17 cellular contexts compared by ENCODE assay signal in the genomic region with DNA sequence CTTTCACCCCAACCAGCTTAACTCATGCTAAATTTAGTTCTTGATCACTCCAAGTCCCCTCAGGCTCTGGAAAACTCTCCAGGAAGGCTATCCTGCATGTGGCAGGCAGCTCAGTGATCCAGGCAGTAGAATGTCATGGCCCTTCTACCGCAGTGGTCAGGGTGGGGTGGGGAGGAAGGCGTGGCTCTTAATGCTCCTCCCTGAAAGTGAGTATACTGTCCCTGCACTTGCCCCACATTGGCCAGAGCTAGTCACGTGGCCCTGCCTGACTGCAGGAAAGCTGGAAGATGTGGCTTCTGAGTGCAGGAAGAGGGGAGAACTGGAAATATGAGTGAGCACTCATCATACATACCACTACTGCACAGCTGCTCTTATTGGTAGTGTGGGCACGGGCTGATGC.
A peak's percentile ranks its signal among the peaks of the same experiment; 100 is the strongest.
DNase-seq lines count a peak whose midpoint lies in the region; ATAC-seq, FAIRE-seq and TF ChIP-seq lines count a peak whose summit lies in the region.
"Had no signal": no experiment of that assay in that cellular context is flagged by ENCODE, and none has a peak within 500 bp of the region (broad histone marks: within the 10 kb centered on the region; RNA-seq: fewer than 3 reads in every experiment).

No MANE protein-coding gene starts in this region.

- H4K5ac ChIP-seq in H1 (ENCODE audit: insufficient read length, low read depth, low read length): no peak overlapping the region

- H3K27me3 Mint-ChIP-seq in activated CD4-positive, alpha-beta memory T cell treated with anti-CD3 and anti-CD28 coated beads, Interleukin-2, amount 10 ng/mL, durations not matched to agents 7 days and 5 days: no peaks in the 10 kb centered on the region

- no peak overlapping the region for H3K56ac ChIP-seq in H1 (replicated peaks; ENCODE audit: insufficient read length, low read depth, low read length)

- no peak overlapping the region for H3K4me2 ChIP-seq in H1 (ENCODE audit: insufficient read depth in 1 of 2, low read depth in 2 of 2, low read length in 2 of 2)
- H3K4me2 ChIP-seq: BLaER1 had no signal

- no peak for TF ChIP-seq CTCF in right atrium auricular region (IDR thresholded peaks at IDR 0.05)
- no peak for TF ChIP-seq CTCF in H1 (IDR thresholded peaks at IDR 0.05; ENCODE audit: control extremely low read depth in 1 of 3, insufficient read depth in 1 of 3, low read depth in 1 of 3, low read length in 3 of 3)

- peak overlapping the region; percentile 32 for H4K91ac ChIP-seq in H1 (replicated peaks; ENCODE audit: insufficient read length, low read length)

- H2BK5ac ChIP-seq in H1 (ENCODE audit: low read depth, low read length): no peak overlapping the region; the same call in 1 of the 2 replicates

- no peaks in the 10 kb centered on the region for H3K9me3 Mint-ChIP-seq in activated CD4-positive, alpha-beta memory T cell treated with anti-CD3 and anti-CD28 coated beads, Interleukin-2, amount 10 ng/mL, durations not matched to agents 7 days and 5 days

- 0 out of 2 replicates have a peak overlapping the region, but pooled peaks have one; percentile 23 for H2BK20ac ChIP-seq in H1 (ENCODE audit: low read length)

- no peak overlapping the region for H2BK15ac ChIP-seq in H1 (ENCODE audit: low read length)

- H3K4me3 ChIP-seq in right atrium auricular region (no peak overlapping the region), H1 (ENCODE audit: extremely low read depth in 1 of 4, insufficient read depth in 2 of 4, low read depth in 3 of 4, low read length in 4 of 4) (no peak overlapping the region)
- H3K4me3 ChIP-seq: BLaER1 had no signal

- H3K23me2 ChIP-seq in H1 (ENCODE audit: low read depth, low read length): no peaks in the 10 kb centered on the region; the same call in 1 of the 2 replicates

- no peak overlapping the region for H2AFZ ChIP-seq in H1 (ENCODE audit: low read length)

- no peak overlapping the region for H3K14ac ChIP-seq in H1 (ENCODE audit: insufficient read length)

- 87% methylated on average over 4 of the region's 4 CpGs; no CpG with 5 or more reads in 1 of the 2 experiments for WGBS in H1 (ENCODE audit: extremely low coverage in 1 of 2, insufficient coverage in 1 of 2, insufficient read length in 1 of 2, insufficient replicate concordance in 2 of 2, low coverage in 1 of 2, low lambda C conversion rate in 2 of 2, missing lambda C conversion rate in 1 of 2), 2 experiments

- peak overlapping the region; percentile 89; the same call in 1 of the 2 replicates for H2BK12ac ChIP-seq in H1 (ENCODE audit: low read depth, low read length)

- POLR2A ChIA-PET in H1 (lab: Charles Lee; ENCODE audit: partially characterized antibody): no interaction called here
- POLR2A ChIA-PET in activated CD4-positive, alpha-beta memory T cell treated with anti-CD3 and anti-CD28 coated beads, Interleukin-2, amount 10 ng/mL, durations not matched to agents 7 days and 5 days (lab: Charles Lee): no interaction called here

- H3K79me2 ChIP-seq in H1 (ENCODE audit: control insufficient read depth in 1 of 2, insufficient read depth in 2 of 2, low read length in 2 of 2): no peaks in the 10 kb centered on the region; a peak in 1 of 4 replicates

- H2BK120ac ChIP-seq in H1 (replicated peaks; ENCODE audit: low read depth, low read length): no peak overlapping the region

- TF ChIP-seq POLR2A in H1 (IDR thresholded peaks at IDR 0.05; ENCODE audit: control extremely low read depth in 1 of 2, low read depth in 2 of 2, low read length in 2 of 2): no peak

- H3K36me3 ChIP-seq in right atrium auricular region (no peaks in the 10 kb centered on the region), H1 (ENCODE audit: control insufficient read depth in 2 of 4, insufficient read depth in 4 of 4, low read length in 3 of 4) (no peaks in the 10 kb centered on the region)

- H3K4me3 Mint-ChIP-seq in activated CD4-positive, alpha-beta memory T cell treated with anti-CD3 and anti-CD28 coated beads, Interleukin-2, amount 10 ng/mL, durations not matched to agents 7 days and 5 days: no peak overlapping the region

- no peak overlapping the region for H3K23ac ChIP-seq in H1 (ENCODE audit: insufficient read length)

- intact Hi-C loops in Right ventricle myocardium inferior (cut with DNase I): no loop called here

- no peak overlapping the region for H3K18ac ChIP-seq in H1 (ENCODE audit: extremely low read depth, low read length)

- no peak overlapping the region for H3K4ac ChIP-seq in H1 (replicated peaks; ENCODE audit: insufficient read length, low read depth, low read length)

- H3K36me3 Mint-ChIP-seq in activated CD4-positive, alpha-beta memory T cell treated with anti-CD3 and anti-CD28 coated beads, Interleukin-2, amount 10 ng/mL, durations not matched to agents 7 days and 5 days (ENCODE audit: low read depth): peaks cover 17% of the 10 kb centered on the region

- H3K9ac ChIP-seq in H1 (replicated peaks in 1 of 4; ENCODE audit: extremely low read depth in 1 of 4, low read depth in 3 of 4, low read length in 3 of 4): no peak overlapping the region
- H3K9ac ChIP-seq: BLaER1 had no signal

- FAIRE-seq in H1 (lab: Jason Lieb, UNC): no peak

- no peak overlapping the region for H4K8ac ChIP-seq in H1 (ENCODE audit: extremely low read depth, insufficient read depth, low read length)

- peaks cover 26% of the 10 kb centered on the region for H3K4me1 Mint-ChIP-seq in activated CD4-positive, alpha-beta memory T cell treated with anti-CD3 and anti-CD28 coated beads, Interleukin-2, amount 10 ng/mL, durations not matched to agents 7 days and 5 days

- no peak for TF ChIP-seq EP300 in H1 (IDR thresholded peaks at IDR 0.05; ENCODE audit: borderline replicate concordance in 1 of 2, low read depth in 2 of 2, low read length in 2 of 2)

- no peak for TF ChIP-seq RAD21 in H1 (IDR thresholded peaks at IDR 0.05 in 1 of 2, conservative IDR thresholded peaks at IDR 0.05 in 1 of 2; ENCODE audit: low read depth in 2 of 2, low read length in 2 of 2)

- ATAC-seq in Right ventricle myocardium inferior (peak; percentile 40), HG03460 (IDR thresholded peaks at IDR 0.05; ENCODE audit: unreplicated experiment) (no peak)

- no peak for DNase-seq in Right ventricle myocardium inferior (ENCODE audit: missing footprints)
- DNase-seq in right atrium auricular region (ENCODE audit: low spot score): no peak
- DNase-seq in NCI-H69 (lab: John Stamatoyannopoulos, UW): peak; percentile 9
- no peak for DNase-seq in H1 (ENCODE audit: low read depth in 1 of 2, low spot score in 2 of 2)
- no peak for DNase-seq in activated T-cell treated with anti-CD3 and anti-CD28 coated beads, Interleukin-2, amount 50 U/mL, for 48 hours
- DNase-seq in activated CD4-positive, alpha-beta memory T cell treated with anti-CD3 and anti-CD28 coated beads, Interleukin-2, amount 10 ng/mL, durations not matched to agents 7 days and 5 days: no peak
- no peak for DNase-seq in activated T-cell treated with anti-CD3 and anti-CD28 coated beads for 4 hours
- DNase-seq: DMS 273 treated with DMSO at 0.1 percent for 48 hours, Karpas-422, MV-4-11, NCI-H1436 treated with DMSO at 0.1 percent for 48 hours, NCI-H345, SHP77 treated with DMSO at 0.1 percent for 48 hours, T-helper 2 cell had no signal

- no peak overlapping the region for H3K27ac ChIP-seq in right atrium auricular region
- no peak overlapping the region for H3K27ac ChIP-seq in H1 (ENCODE audit: low read depth, low read length)
- H3K27ac ChIP-seq: 22Rv1, BLaER1 had no signal

- no peak overlapping the region for H3K27ac Mint-ChIP-seq in activated CD4-positive, alpha-beta memory T cell treated with anti-CD3 and anti-CD28 coated beads, Interleukin-2, amount 10 ng/mL, durations not matched to agents 7 days and 5 days

- H3K9me3 ChIP-seq in right atrium auricular region: no peaks in the 10 kb centered on the region
- no peaks in the 10 kb centered on the region for H3K9me3 ChIP-seq in H1 (ENCODE audit: insufficient read depth in 2 of 2, low read depth in 1 of 2, low read length in 1 of 2)
- H3K9me3 ChIP-seq: BLaER1 had no signal

- no peaks in the 10 kb centered on the region; the same call in 1 of the 2 replicates for H3K79me1 ChIP-seq in H1 (ENCODE audit: low read depth, low read length)

- H2AK5ac ChIP-seq in H1 (ENCODE audit: low read depth, low read length): peak overlapping the region; percentile 47; the same call in 1 of the 2 replicates

- CTCF ChIA-PET in H1 (lab: Charles Lee; ENCODE audit: partially characterized antibody): interaction anchor here (0.7 to 3.9 kb wide), 6 partner anchors 11 to 45 kb away, joined by 3 to 19 read pairs (median 7); no protein-coding TSS in a partner anchor
- CTCF ChIA-PET in activated CD4-positive, alpha-beta memory T cell treated with anti-CD3 and anti-CD28 coated beads, Interleukin-2, amount 10 ng/mL, durations not matched to agents 7 days and 5 days (lab: Charles Lee): interaction anchor here (1.0 kb wide), 1 partner anchor 21 kb away, joined by 3 read pairs; no protein-coding TSS in a partner anchor

- no peaks in the 10 kb centered on the region for H4K20me1 ChIP-seq in H1 (replicated peaks in 1 of 2; ENCODE audit: control insufficient read depth in 1 of 2, insufficient read depth in 2 of 2, low read length in 2 of 2)

- H3K4me1 ChIP-seq in right atrium auricular region: peaks cover 0 to 12% of the 10 kb centered on the region in 2 donors
- peaks cover 3 to 20% (median 12%) of the 10 kb centered on the region in 4 experiments; a peak in 6 of 7 replicates for H3K4me1 ChIP-seq in H1 (replicated peaks in 1 of 4; ENCODE audit: control insufficient read depth in 3 of 4, insufficient read depth in 4 of 4, low read length in 3 of 4)

- no peaks in the 10 kb centered on the region for H3K27me3 ChIP-seq in right atrium auricular region
- H3K27me3 ChIP-seq in H1 (replicated peaks in 1 of 4; ENCODE audit: control insufficient read depth in 3 of 4, extremely low read depth in 1 of 4, insufficient read depth in 3 of 4, low read length in 3 of 4): no peaks in the 10 kb centered on the region
- H3K27me3 ChIP-seq: BLaER1 had no signal

TF ChIP-seq in H1, 55 proteins besides CTCF, POLR2A, EP300 and RAD21 (continues in another document):
- TF ChIP-seq, protein P1, sequence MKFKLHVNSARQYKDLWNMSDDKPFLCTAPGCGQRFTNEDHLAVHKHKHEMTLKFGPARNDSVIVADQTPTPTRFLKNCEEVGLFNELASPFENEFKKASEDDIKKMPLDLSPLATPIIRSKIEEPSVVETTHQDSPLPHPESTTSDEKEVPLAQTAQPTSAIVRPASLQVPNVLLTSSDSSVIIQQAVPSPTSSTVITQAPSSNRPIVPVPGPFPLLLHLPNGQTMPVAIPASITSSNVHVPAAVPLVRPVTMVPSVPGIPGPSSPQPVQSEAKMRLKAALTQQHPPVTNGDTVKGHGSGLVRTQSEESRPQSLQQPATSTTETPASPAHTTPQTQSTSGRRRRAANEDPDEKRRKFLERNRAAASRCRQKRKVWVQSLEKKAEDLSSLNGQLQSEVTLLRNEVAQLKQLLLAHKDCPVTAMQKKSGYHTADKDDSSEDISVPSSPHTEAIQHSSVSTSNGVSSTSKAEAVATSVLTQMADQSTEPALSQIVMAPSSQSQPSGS (IDR thresholded peaks at IDR 0.05; ENCODE audit: low read length): no peak
- no peak for TF ChIP-seq SP1 (IDR thresholded peaks at IDR 0.05; ENCODE audit: low read depth, low read length)
